Comparison of ENCODE assay signal across 18 cellular contexts in genomic region chr2:66569974-66570373, GRCh38.
A peak's percentile ranks its signal among the peaks of the same experiment; 100 is the strongest.
DNase-seq lines count a peak whose midpoint lies in the region; ATAC-seq, FAIRE-seq and TF ChIP-seq lines count a peak whose summit lies in the region.
"Had no signal": no experiment of that assay in that cellular context is flagged by ENCODE, and none has a peak within 500 bp of the region (broad histone marks: within the 10 kb centered on the region; RNA-seq: fewer than 3 reads in every experiment).

No MANE protein-coding gene starts in this region.

- H3K79me2 ChIP-seq in osteoblast (ENCODE audit: insufficient read depth, low read length), result no peaks in the 10 kb centered on the region

- H2AFZ ChIP-seq in neuronal stem cell (ENCODE audit: low read length) (no peak overlapping the region), osteoblast (ENCODE audit: low read length) (no peak overlapping the region)
- H2AFZ ChIP-seq: PC-9 had no signal

- H3K18ac ChIP-seq in neuronal stem cell (ENCODE audit: low read length), result no peak overlapping the region

- WGBS in neuronal stem cell (ENCODE audit: extremely low coverage in 2 of 2, insufficient read length in 2 of 2, insufficient replicate concordance in 1 of 2), 2 donors, result no CpG with 5 or more reads among the region's 2 CpGs

- H4K8ac ChIP-seq in neuronal stem cell (ENCODE audit: low read depth, low read length), result no peak overlapping the region

- no peak overlapping the region for H3K4ac ChIP-seq in neuronal stem cell (ENCODE audit: low read length)

- FAIRE-seq in islet of Langerhans (lab: Jason Lieb, UNC), result peak; percentile 43
- FAIRE-seq: H1, HTR-8/SVneo had no signal

- H3K4me1 ChIP-seq in neuronal stem cell (ENCODE audit: control insufficient read depth in 2 of 2, insufficient read depth in 1 of 2, low read depth in 1 of 2, low read length in 2 of 2), result peaks cover 26 to 33% of the 10 kb centered on the region in 2 donors
- peaks cover 3% of the 10 kb centered on the region for H3K4me1 ChIP-seq in osteoblast (ENCODE audit: insufficient read depth, low read length)

- in situ Hi-C loops in Caki2 (cut with HindIII; ENCODE audit: low pct_unique_long_range_greater_than_20kb, low sequenced_read_pairs), result no loop called here

- no peak overlapping the region for H3K4me3 ChIP-seq in SK-N-MC
- H3K4me3 ChIP-seq in neuronal stem cell (ENCODE audit: low read length in 2 of 2), result no peak overlapping the region
- H3K4me3 ChIP-seq in osteoblast (ENCODE audit: insufficient read depth, low read length), result no peak overlapping the region
- H3K4me3 ChIP-seq: PC-9, right lobe of liver, suprapubic skin had no signal

- H3K9me3 ChIP-seq in SK-N-MC (ENCODE audit: low read depth, low read length), result no peaks in the 10 kb centered on the region
- H3K9me3 ChIP-seq in neuronal stem cell (replicated peaks in 1 of 2; ENCODE audit: control insufficient read depth in 2 of 2, insufficient read depth in 1 of 2, low read depth in 1 of 2, low read length in 2 of 2), result no peaks in the 10 kb centered on the region
- no peaks in the 10 kb centered on the region for H3K9me3 ChIP-seq in osteoblast (ENCODE audit: low read depth, low read length)
- H3K9me3 ChIP-seq: right lobe of liver, suprapubic skin had no signal

- no peak for ATAC-seq in HG03159 (IDR thresholded peaks at IDR 0.05; ENCODE audit: unreplicated experiment)
- no peak for ATAC-seq in HG03139 (IDR thresholded peaks at IDR 0.05; ENCODE audit: unreplicated experiment)
- ATAC-seq: right lobe of liver; stimulated activated effector memory CD8-positive, alpha-beta T cell treated with anti-CD3 and anti-CD28 coated beads, Interleukin-12 subunit alpha, Interleukin-12 subunit beta, amount 100 ng/mL, for 72 hours had no signal

- H2BK5ac ChIP-seq in neuronal stem cell (ENCODE audit: low read length), result no peak overlapping the region

- H2BK12ac ChIP-seq in neuronal stem cell (ENCODE audit: low read length), result no peak overlapping the region

- H3K79me1 ChIP-seq in neuronal stem cell (ENCODE audit: low read depth, low read length), result no peaks in the 10 kb centered on the region

- H2BK120ac ChIP-seq in neuronal stem cell (ENCODE audit: low read depth, low read length), result no peak overlapping the region

- no peak overlapping the region for H4K91ac ChIP-seq in neuronal stem cell (ENCODE audit: low read depth, low read length, poor library complexity)

- H3K9ac ChIP-seq in SK-N-MC (ENCODE audit: insufficient read length) (no peak overlapping the region), neuronal stem cell (ENCODE audit: low read depth, low read length, poor library complexity) (no peak overlapping the region)

- no peak overlapping the region for H3K23ac ChIP-seq in neuronal stem cell (ENCODE audit: low read depth, low read length, poor library complexity)

- TF ChIP-seq CTCF in osteoblast (IDR thresholded peaks at IDR 0.05; ENCODE audit: extremely low read depth, low read depth, low read length), result no peak

- peak; percentile 28 for DNase-seq in Caki2 (ENCODE audit: low read depth)
- DNase-seq in SK-N-MC (ENCODE audit: low read depth, low spot score), result no peak
- DNase-seq in neuronal stem cell (ENCODE audit: low spot score), result no peak
- no peak for DNase-seq in osteoblast (ENCODE audit: insufficient read length, low spot score, missing footprints)
- DNase-seq in stimulated activated CD4-positive, alpha-beta T cell treated with anti-CD3 and anti-CD28 coated beads, Interleukin-2, amount 100 ng/mL, for 48 hours, result no peak
- DNase-seq: activated CD4-positive, alpha-beta T cell treated with anti-CD3 and anti-CD28 coated beads, Interleukin-2, amount 10 ng/mL, durations not matched to agents 24 days and 14 days; activated naive CD8-positive, alpha-beta T cell treated with anti-CD3 and anti-CD28 coated beads, Interleukin-2, amount 10 ng/mL, durations not matched to agents 7 days and 5 days; GDM1; PC-9; right lobe of liver had no signal

- H3K36me3 ChIP-seq in SK-N-MC (ENCODE audit: insufficient read depth, low read length) (peaks cover 81% of the 10 kb centered on the region), neuronal stem cell (replicated peaks in 1 of 2; ENCODE audit: control insufficient read depth in 2 of 2, insufficient read depth in 2 of 2, low read length in 2 of 2) (peaks cover 0 to 40% of the 10 kb centered on the region in 2 donors), osteoblast (ENCODE audit: insufficient read depth, low read length) (no peaks in the 10 kb centered on the region)
- H3K36me3 ChIP-seq: right lobe of liver had no signal

- H4K20me1 ChIP-seq in osteoblast (ENCODE audit: insufficient read depth, low read length), result no peaks in the 10 kb centered on the region

- no peaks in the 10 kb centered on the region for H3K27me3 ChIP-seq in neuronal stem cell (ENCODE audit: control insufficient read depth in 3 of 3, insufficient read depth in 3 of 3, low read depth in 1 of 3, low read length in 3 of 3)
- no peaks in the 10 kb centered on the region for H3K27me3 ChIP-seq in osteoblast (ENCODE audit: insufficient read depth, low read length)
- H3K27me3 ChIP-seq: right lobe of liver, suprapubic skin had no signal

- no peak overlapping the region for H2AK5ac ChIP-seq in neuronal stem cell (ENCODE audit: low read depth, low read length)

- H2BK15ac ChIP-seq in neuronal stem cell (ENCODE audit: low read length), result no peak overlapping the region

- H3K14ac ChIP-seq in neuronal stem cell (ENCODE audit: low read length), result no peak overlapping the region

- H3K27ac ChIP-seq in SK-N-MC, result peak overlapping the region; percentile 98
- peak overlapping the region; percentile 37 for H3K27ac ChIP-seq in neuronal stem cell (replicated peaks; ENCODE audit: low read length)
- no peak overlapping the region for H3K27ac ChIP-seq in osteoblast (ENCODE audit: low read depth, low read length)
- H3K27ac ChIP-seq: epithelial cell of prostate, PC-9, right lobe of liver, suprapubic skin had no signal

- peak overlapping the region; percentile 28 for H3K4me2 ChIP-seq in neuronal stem cell (ENCODE audit: insufficient read depth, low read length, poor library complexity, severe bottlenecking)
- H3K4me2 ChIP-seq in osteoblast (ENCODE audit: insufficient read depth, low read length), result no peak overlapping the region
- H3K4me2 ChIP-seq: PC-9 had no signal
